40 cellular contexts compared by ENCODE assay signal in genomic region chr2:134619250-134619649, GRCh38.
"Had no signal": no experiment of that assay in that cellular context is flagged by ENCODE, and none has a peak within 500 bp of the region (broad histone marks: within the 10 kb centered on the region; RNA-seq: fewer than 3 reads in every experiment).

No MANE protein-coding gene starts in this region.

- H3K27me3 ChIP-seq: adrenal gland, ascending aorta, body of pancreas, brain microvascular endothelial cell, breast epithelium, cardiac muscle cell had no signal

- ATAC-seq: activated naive CD4-positive, alpha-beta T cell treated with anti-CD3 and anti-CD28 coated beads, Interleukin-2, amount 50 U/mL, for 72 hours; activated naive CD8-positive, alpha-beta T cell treated with anti-CD3 and anti-CD28 coated beads, Interleukin-2, amount 50 U/mL, for 24 hours; activated T-cell treated with anti-CD3 and anti-CD28 coated beads, Interleukin-2, amount 50 U/mL, for 4 hours; activated T-cell treated with anti-CD3 and anti-CD28 coated beads, Interleukin-2, amount 50 U/mL, for 72 hours; activated T-helper 17 cell treated with anti-CD3 and anti-CD28 coated beads, Interleukin-2, amount 50 U/mL, for 72 hours; body of pancreas had no signal

- H3K4me3 Mint-ChIP-seq: activated naive CD4-positive, alpha-beta T cell treated with anti-CD3 and anti-CD28 coated beads for 36 hours; activated naive CD4-positive, alpha-beta T cell treated with anti-CD3 and anti-CD28 coated beads, Interleukin-2, amount 10 ng/mL, durations not matched to agents 7 days and 5 days; activated naive CD4-positive, alpha-beta T cell treated with anti-CD3 and anti-CD28 coated beads, Interleukin-2, amount 50 U/mL, for 24 hours; activated naive CD8-positive, alpha-beta T cell; activated naive CD8-positive, alpha-beta T cell treated with anti-CD3 and anti-CD28 coated beads for 36 hours; activated naive CD8-positive, alpha-beta T cell treated with anti-CD3 and anti-CD28 coated beads, Interleukin-2, amount 10 ng/mL, durations not matched to agents 7 days and 5 days; activated naive CD8-positive, alpha-beta T cell treated with anti-CD3 and anti-CD28 coated beads, Interleukin-2, amount 50 U/mL, for 24 hours; activated T-cell treated with anti-CD3 and anti-CD28 coated beads, Interleukin-2, amount 50 U/mL, for 24 hours; activated T-cell treated with anti-CD3 and anti-CD28 coated beads, Interleukin-2, amount 50 U/mL, for 4 hours; activated T-cell treated with anti-CD3 and anti-CD28 coated beads, Interleukin-2, amount 50 U/mL, for 72 hours; activated T-helper 1 cell treated with anti-CD3 and anti-CD28 coated beads, Interleukin-12 subunit alpha, Interleukin-12 subunit beta, Interleukin-2, Interleukin-4 antibody, amounts not matched to agents 30 ng/mL and 10 ng/mL and 1 ng/mL, durations not matched to agents 14 hours and 24 hours and 36 hours; activated T-helper 17 cell treated with anti-CD3 and anti-CD28 coated beads, Interleukin-2, amount 50 U/mL, for 72 hours; brain; central memory CD8-positive, alpha-beta T cell had no signal

- DNase-seq: activated effector memory CD4-positive, alpha-beta T cell treated with anti-CD3 and anti-CD28 coated beads, Interleukin-2, amount 50 U/mL, for 16 hours; activated effector memory CD4-positive, alpha-beta T cell treated with Interleukin-2 at 50 U/mL for 16 hours; activated gamma-delta T cell; activated gamma-delta T cell treated with Interleukin-2 at 50 U/mL for 16 hours; activated naive CD4-positive, alpha-beta T cell; activated naive CD4-positive, alpha-beta T cell treated with anti-CD3 and anti-CD28 coated beads for 36 hours; activated naive CD4-positive, alpha-beta T cell treated with anti-CD3 and anti-CD28 coated beads, Interleukin-2, amount 10 ng/mL, durations not matched to agents 7 days and 5 days; activated naive CD4-positive, alpha-beta T cell treated with anti-CD3 and anti-CD28 coated beads, Interleukin-2, amount 50 U/mL, for 16 hours; activated naive CD4-positive, alpha-beta T cell treated with Interleukin-2 at 50 U/mL for 16 hours; activated naive CD8-positive, alpha-beta T cell treated with anti-CD3 and anti-CD28 coated beads for 36 hours; activated naive CD8-positive, alpha-beta T cell treated with anti-CD3 and anti-CD28 coated beads, Interleukin-2, amount 10 ng/mL, durations not matched to agents 7 days and 5 days; activated naive CD8-positive, alpha-beta T cell treated with anti-CD3 and anti-CD28 coated beads, Interleukin-2, amount 50 U/mL, for 24 hours; activated T-cell treated with anti-CD3 and anti-CD28 coated beads, Interleukin-2, amount 50 U/mL, for 1 hour; activated T-cell treated with anti-CD3 and anti-CD28 coated beads, Interleukin-2, amount 50 U/mL, for 24 hours; activated T-cell treated with anti-CD3 and anti-CD28 coated beads, Interleukin-2, amount 50 U/mL, for 4 hours; activated T-cell treated with anti-CD3 and anti-CD28 coated beads, Interleukin-2, amount 50 U/mL, for 48 hours; activated T-cell treated with anti-CD3 and anti-CD28 coated beads, Interleukin-2, amount 50 U/mL, for 72 hours; adrenal gland; amniotic stem cell; amygdala; anterior cingulate cortex; aorta; body of pancreas; brain microvascular endothelial cell; caudate nucleus; central memory CD4-positive, alpha-beta T cell; cerebellar nuclear complex had no signal

- H3K36me3 Mint-ChIP-seq: activated naive CD4-positive, alpha-beta T cell treated with anti-CD3 and anti-CD28 coated beads, Interleukin-2, amount 10 ng/mL, durations not matched to agents 7 days and 5 days; activated naive CD4-positive, alpha-beta T cell treated with anti-CD3 and anti-CD28 coated beads, Interleukin-2, amount 50 U/mL, for 24 hours; activated naive CD8-positive, alpha-beta T cell treated with anti-CD3 and anti-CD28 coated beads for 36 hours; activated naive CD8-positive, alpha-beta T cell treated with anti-CD3 and anti-CD28 coated beads, Interleukin-2, amount 10 ng/mL, durations not matched to agents 7 days and 5 days; brain had no signal

- H3K27me3 Mint-ChIP-seq: activated naive CD8-positive, alpha-beta T cell; activated T-cell treated with anti-CD3 and anti-CD28 coated beads, Interleukin-2, amount 50 U/mL, for 24 hours; central memory CD8-positive, alpha-beta T cell had no signal

- H3K4me1 Mint-ChIP-seq: activated naive CD4-positive, alpha-beta T cell treated with anti-CD3 and anti-CD28 coated beads, Interleukin-2, amount 10 ng/mL, durations not matched to agents 7 days and 5 days; activated naive CD4-positive, alpha-beta T cell treated with anti-CD3 and anti-CD28 coated beads, Interleukin-2, amount 50 U/mL, for 24 hours; activated T-helper 17 cell treated with anti-CD3 and anti-CD28 coated beads, Interleukin-2, amount 50 U/mL, for 72 hours; brain had no signal

- FAIRE-seq: astrocyte, bronchial epithelial cell had no signal

- H3K9me3 ChIP-seq: adrenal gland, body of pancreas had no signal

- H3K4me3 ChIP-seq: adrenal gland, ascending aorta, body of pancreas, breast epithelium, cardiac muscle cell had no signal

- H3K36me3 ChIP-seq: adrenal gland, ascending aorta, brain microvascular endothelial cell, breast epithelium, cardiac muscle cell had no signal

- H3K27ac ChIP-seq: adrenal gland, ascending aorta, body of pancreas, brain microvascular endothelial cell, breast epithelium, cardiac muscle cell had no signal

- H3K4me1 ChIP-seq: adrenal gland, ascending aorta, body of pancreas, breast epithelium had no signal

- H3K27ac Mint-ChIP-seq: activated naive CD4-positive, alpha-beta T cell treated with anti-CD3 and anti-CD28 coated beads for 36 hours; activated naive CD4-positive, alpha-beta T cell treated with anti-CD3 and anti-CD28 coated beads, Interleukin-2, amount 10 ng/mL, durations not matched to agents 7 days and 5 days; activated naive CD4-positive, alpha-beta T cell treated with anti-CD3 and anti-CD28 coated beads, Interleukin-2, amount 50 U/mL, for 24 hours; activated naive CD4-positive, alpha-beta T cell treated with anti-CD3 and anti-CD28 coated beads, Interleukin-2, amount 50 U/mL, for 72 hours; activated naive CD8-positive, alpha-beta T cell; activated naive CD8-positive, alpha-beta T cell treated with anti-CD3 and anti-CD28 coated beads for 36 hours; activated naive CD8-positive, alpha-beta T cell treated with anti-CD3 and anti-CD28 coated beads, Interleukin-2, amount 10 ng/mL, durations not matched to agents 7 days and 5 days; activated naive CD8-positive, alpha-beta T cell treated with anti-CD3 and anti-CD28 coated beads, Interleukin-2, amount 50 U/mL, for 24 hours; activated T-cell treated with anti-CD3 and anti-CD28 coated beads, Interleukin-2, amount 50 U/mL, for 24 hours; activated T-cell treated with anti-CD3 and anti-CD28 coated beads, Interleukin-2, amount 50 U/mL, for 72 hours; activated T-helper 1 cell treated with anti-CD3 and anti-CD28 coated beads, Interleukin-12 subunit alpha, Interleukin-12 subunit beta, Interleukin-2, Interleukin-4 antibody, amounts not matched to agents 30 ng/mL and 10 ng/mL and 1 ng/mL, durations not matched to agents 14 hours and 24 hours and 36 hours; activated T-helper 17 cell treated with anti-CD3 and anti-CD28 coated beads, Interleukin-2, amount 50 U/mL, for 72 hours; activated T-helper 2 cell treated with anti-CD3 and anti-CD28 coated beads, Interferon-gamma antibody, Interleukin-2, Interleukin-4, amounts not matched to agents 10 μg/mL and 5 μg/mL and 100 μg/mL, durations not matched to agents 14 hours and 24 hours and 36 hours; brain had no signal
